8 cellular contexts compared by ENCODE assay signal in the genomic region with DNA sequence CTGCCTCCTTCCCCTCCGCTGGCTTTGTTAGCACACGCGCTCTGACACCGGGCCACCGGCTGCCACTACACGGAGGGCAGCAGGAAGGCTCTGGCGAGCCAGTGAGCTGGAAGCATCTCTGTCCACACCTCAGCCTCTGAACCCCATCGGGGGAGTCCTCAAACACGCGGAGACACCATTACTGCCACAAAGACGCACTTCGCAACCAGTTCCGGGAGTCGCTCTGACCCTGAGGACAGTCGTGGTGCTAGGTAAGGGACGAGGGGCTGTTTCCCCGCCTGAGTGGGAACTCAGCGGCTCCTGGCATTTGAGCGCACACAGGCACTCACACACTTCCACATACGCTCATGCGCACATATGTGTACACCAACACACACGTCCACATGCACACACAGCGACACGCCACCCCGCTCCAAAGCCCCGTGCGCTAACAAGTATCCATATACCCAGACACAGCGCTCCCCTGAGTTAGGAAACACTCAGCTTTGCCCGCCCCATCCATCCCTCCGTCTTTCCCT.
A peak's percentile ranks its signal among the peaks of the same experiment; 100 is the strongest.
DNase-seq lines count a peak whose midpoint lies in the region; ATAC-seq and TF ChIP-seq lines count a peak whose summit lies in the region.

No MANE protein-coding gene starts in this region.

- TF ChIP-seq CTCF in GM12864 (IDR thresholded peaks at IDR 0.05; ENCODE audit: low read depth, low read length, missing control alignments) (no peak), HL-60 (IDR thresholded peaks at IDR 0.05; ENCODE audit: insufficient read depth, low read length) (no peak), WERI-Rb-1 (IDR thresholded peaks at IDR 0.05; ENCODE audit: low read depth, low read length) (no peak), foreskin keratinocyte (conservative IDR thresholded peaks at IDR 0.05) (no peak), prostate gland (IDR thresholded peaks at IDR 0.05) (no peak)

- DNase-seq in GM12864 (ENCODE audit: low read depth) (peak; percentile 22), HL-60 (ENCODE audit: low read depth in 1 of 2, low spot score in 1 of 2) (peak in 1 of 2 experiments; percentile 31), WERI-Rb-1 (peak; percentile 55), foreskin keratinocyte (no peak), prostate gland (ENCODE audit: low spot score) (no peak), OCI-M2 (lab: John Stamatoyannopoulos, UW; ENCODE audit: unreplicated experiment) (no peak), GDM1 (lab: John Stamatoyannopoulos, UW) (no peak)

- H3K27me3 ChIP-seq in HL-60 (ENCODE audit: insufficient read depth, poor library complexity, severe bottlenecking), result no peaks in the 10 kb centered on the region
- peaks cover 8% of the 10 kb centered on the region for H3K27me3 ChIP-seq in WERI-Rb-1 (ENCODE audit: insufficient read depth, low read depth, severe bottlenecking)
- no peaks in the 10 kb centered on the region for H3K27me3 ChIP-seq in foreskin keratinocyte
- no peaks in the 10 kb centered on the region for H3K27me3 ChIP-seq in prostate gland (replicated peaks; ENCODE audit: insufficient read depth)

- WGBS in prostate gland, result 5% methylated on average over 30 of the region's 30 CpGs

- peak; percentile 30 for ATAC-seq in GM21390 (IDR thresholded peaks at IDR 0.05; ENCODE audit: unreplicated experiment)
- peak; percentile 32 for ATAC-seq in foreskin keratinocyte

- no peak for TF ChIP-seq POLR2A in prostate gland (IDR thresholded peaks at IDR 0.05)

- H3K36me3 ChIP-seq in WERI-Rb-1 (no peaks in the 10 kb centered on the region), prostate gland (no peaks in the 10 kb centered on the region)

- H3K4me3 ChIP-seq in GM12864 (ENCODE audit: low read depth, low read length) (peak overlapping the region; percentile 96), HL-60 (replicated peaks; ENCODE audit: insufficient read depth, low read length) (peak overlapping the region; percentile 99), WERI-Rb-1 (ENCODE audit: low read depth, low read length) (peak overlapping the region; percentile 80), prostate gland (peak overlapping the region; percentile 42 to 44)

- peak overlapping the region; percentile 80 for H3K27ac ChIP-seq in HL-60 (replicated peaks)
- H3K27ac ChIP-seq in WERI-Rb-1, result peak overlapping the region; percentile 10; the same call in 1 of the 2 replicates
- no peak overlapping the region for H3K27ac ChIP-seq in foreskin keratinocyte
- no peak overlapping the region for H3K27ac ChIP-seq in prostate gland

- H3K9me3 ChIP-seq in WERI-Rb-1 (ENCODE audit: severe bottlenecking) (peaks cover 2% of the 10 kb centered on the region), prostate gland (no peaks in the 10 kb centered on the region)

- H3K4me1 ChIP-seq in foreskin keratinocyte, result peaks cover 16% of the 10 kb centered on the region
- H3K4me1 ChIP-seq in prostate gland (replicated peaks), result peaks cover 5% of the 10 kb centered on the region

- intact Hi-C loops in prostate gland (cut with DNase I), result no loop called here

Comparison
In these comparisons a context has a peak if more than half of its experiments do, and no peak if none do; other contexts are left out.
1. DNase-seq: peak in GM12864 (single experiment) and WERI-Rb-1 (single experiment); none in foreskin keratinocyte (0 of 2), prostate gland (single experiment), OCI-M2 (single experiment) and GDM1 (single experiment).
2. H3K4me3 ChIP-seq: peak in every context shown above with its lines; median percentile 99 in HL-60; 96 in GM12864; 80 in WERI-Rb-1; 43 in prostate gland.
3. H3K27ac ChIP-seq: peak in HL-60 (single experiment) and WERI-Rb-1 (single experiment); none in foreskin keratinocyte (single experiment) and prostate gland (0 of 2).